25 cellular contexts compared by ENCODE assay signal in the genomic region with DNA sequence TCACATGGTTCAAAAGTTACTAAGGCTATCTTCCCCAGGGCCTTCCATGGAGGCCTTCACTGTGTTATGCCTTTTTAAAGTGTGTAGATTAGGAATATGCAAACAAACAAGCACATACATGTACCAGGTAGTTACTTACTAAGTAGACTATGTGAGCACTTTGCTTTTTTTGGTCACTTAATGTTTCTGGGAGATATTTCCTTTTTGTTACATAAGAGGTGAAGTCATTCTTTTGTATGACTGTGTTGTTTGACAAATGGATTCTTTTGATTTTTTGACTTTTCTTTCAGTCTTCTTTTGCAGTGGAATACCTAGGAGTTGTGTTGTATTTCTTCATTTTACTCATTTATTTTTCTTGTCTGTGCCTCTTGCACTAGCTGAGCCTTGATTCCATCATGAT. TPM values are rescaled to one million over a fixed set of nuclear protein-coding genes. Genes with fewer than 3 reads are reported as not detected.
"Had no signal": no experiment of that assay in that cellular context is flagged by ENCODE, and none has a peak within 500 bp of the region (broad histone marks: within the 10 kb centered on the region; RNA-seq: fewer than 3 reads in every experiment).

No MANE protein-coding gene starts in this region.

- H3K4me3 Mint-ChIP-seq: activated CD4-positive, alpha-beta T cell treated with anti-CD3 and anti-CD28 coated beads, Interleukin-2, amount 10 ng/mL, durations not matched to agents 7 days and 5 days; activated CD8-positive, alpha-beta T cell treated with anti-CD3 and anti-CD28 coated beads, Interleukin-2, amount 10 ng/mL, durations not matched to agents 7 days and 5 days; activated T-helper 17 cell treated with anti-CD3 and anti-CD28 coated beads, Interleukin-2, amount 50 U/mL, for 72 hours; natural killer cell treated with Interleukin-12 subunit alpha and Interleukin-12 subunit beta and Interleukin-15 and Interleukin-18, amount 100 ng/mL, for 72 hours; T-helper 17 cell had no signal

- H3K4me1 ChIP-seq: ascending aorta, esophagus muscularis mucosa had no signal

- H3K4me1 Mint-ChIP-seq: activated CD4-positive, alpha-beta T cell treated with anti-CD3 and anti-CD28 coated beads, Interleukin-2, amount 10 ng/mL, durations not matched to agents 7 days and 5 days; activated T-helper 17 cell treated with anti-CD3 and anti-CD28 coated beads, Interleukin-2, amount 50 U/mL, for 72 hours had no signal

- H3K36me3 ChIP-seq: ascending aorta, brain microvascular endothelial cell, esophagus muscularis mucosa, spleen, thoracic aorta, upper lobe of left lung had no signal

- H3K27ac ChIP-seq: ascending aorta, brain microvascular endothelial cell, esophagus muscularis mucosa, spleen, thoracic aorta, upper lobe of left lung had no signal

- H3K9me3 Mint-ChIP-seq: activated CD4-positive, alpha-beta T cell treated with anti-CD3 and anti-CD28 coated beads, Interleukin-2, amount 10 ng/mL, durations not matched to agents 7 days and 5 days; activated naive CD4-positive, alpha-beta T cell treated with anti-CD3 and anti-CD28 coated beads, Interleukin-2, amount 50 U/mL, for 72 hours; activated T-helper 17 cell treated with anti-CD3 and anti-CD28 coated beads, Interleukin-2, amount 50 U/mL, for 72 hours; natural killer cell treated with Interleukin-12 subunit alpha and Interleukin-12 subunit beta and Interleukin-15 and Interleukin-18, amount 100 ng/mL, for 72 hours had no signal

- ATAC-seq: activated CD4-positive, CD25-positive, alpha-beta regulatory T cell treated with anti-CD3 and anti-CD28 coated beads, Interleukin-2, amount 50 U/mL, for 24 hours; activated CD8-positive, alpha-beta T cell treated with anti-CD3 and anti-CD28 coated beads, Interleukin-2, amount 10 ng/mL, durations not matched to agents 7 days and 5 days; activated naive CD4-positive, alpha-beta T cell treated with anti-CD3 and anti-CD28 coated beads, Interleukin-2, amount 50 U/mL, for 72 hours; activated T-helper 17 cell treated with anti-CD3 and anti-CD28 coated beads, Interleukin-2, amount 50 U/mL, for 72 hours; left ventricle myocardium superior; natural killer cell treated with Interleukin-12 subunit alpha and Interleukin-12 subunit beta and Interleukin-15 and Interleukin-18, amount 100 ng/mL, for 72 hours; T-helper 17 cell had no signal

- H3K27me3 ChIP-seq: ascending aorta, brain microvascular endothelial cell, esophagus muscularis mucosa, spleen, upper lobe of left lung had no signal

- H3K4me3 ChIP-seq: ascending aorta, esophagus muscularis mucosa, spleen, thoracic aorta, upper lobe of left lung had no signal

- H3K36me3 Mint-ChIP-seq: activated naive CD4-positive, alpha-beta T cell treated with anti-CD3 and anti-CD28 coated beads, Interleukin-2, amount 50 U/mL, for 72 hours; natural killer cell treated with Interleukin-12 subunit alpha and Interleukin-12 subunit beta and Interleukin-15 and Interleukin-18, amount 100 ng/mL, for 72 hours had no signal

- DNase-seq: activated CD4-positive, alpha-beta T cell treated with anti-CD3 and anti-CD28 coated beads, Interleukin-2, amount 10 ng/mL, durations not matched to agents 7 days and 5 days; activated CD8-positive, alpha-beta T cell treated with anti-CD3 and anti-CD28 coated beads, Interleukin-2, amount 10 ng/mL, durations not matched to agents 7 days and 5 days; brain microvascular endothelial cell; central memory CD4-positive, alpha-beta T cell; dermis blood vessel endothelial cell; effector CD8-positive, alpha-beta T cell; foreskin melanocyte; hippocampal formation; left ventricle myocardium superior; retina; spleen; stimulated activated CD4-positive, alpha-beta T cell treated with anti-CD3 and anti-CD28 coated beads, Interleukin-4, amount 100 ng/mL, for 1 hour; stimulated activated naive CD4-positive, alpha-beta T cell; SW 1271; T-helper 17 cell; upper lobe of left lung had no signal

- H3K27me3 Mint-ChIP-seq: progenitor cell of endocrine pancreas had no signal

- H3K9me3 ChIP-seq: ascending aorta, esophagus muscularis mucosa, spleen, thoracic aorta, upper lobe of left lung had no signal

- H3K27ac Mint-ChIP-seq: activated CD4-positive, alpha-beta T cell treated with anti-CD3 and anti-CD28 coated beads, Interleukin-2, amount 10 ng/mL, durations not matched to agents 7 days and 5 days; activated CD8-positive, alpha-beta T cell treated with anti-CD3 and anti-CD28 coated beads, Interleukin-2, amount 10 ng/mL, durations not matched to agents 7 days and 5 days; activated naive CD4-positive, alpha-beta T cell treated with anti-CD3 and anti-CD28 coated beads, Interleukin-2, amount 50 U/mL, for 72 hours; activated T-helper 17 cell treated with anti-CD3 and anti-CD28 coated beads, Interleukin-2, amount 50 U/mL, for 72 hours; natural killer cell treated with Interleukin-12 subunit alpha and Interleukin-12 subunit beta and Interleukin-15 and Interleukin-18, amount 100 ng/mL, for 72 hours; progenitor cell of endocrine pancreas; T-helper 17 cell had no signal

RNA-seq across cellular contexts. Expression of a gene that starts 39.6 kb away (rescaled TPM):
- total RNA-seq: activated CD8-positive, alpha-beta T cell treated with anti-CD3 and anti-CD28 coated beads, Interleukin-2, amount 10 ng/mL, durations not matched to agents 7 days and 5 days; activated naive CD4-positive, alpha-beta T cell treated with anti-CD3 and anti-CD28 coated beads, Interleukin-2, amount 50 U/mL, for 72 hours; ascending aorta; dermis blood vessel endothelial cell; left ventricle myocardium superior; osteocyte had no signal
